9 cellular contexts compared by ENCODE assay signal in genomic region chr7:129367700-129368388, GRCh38.
DNase-seq lines count a peak whose midpoint lies in the region; ATAC-seq and TF ChIP-seq lines count a peak whose summit lies in the region.
"Had no signal": no experiment of that assay in that cellular context is flagged by ENCODE, and none has a peak within 500 bp of the region (broad histone marks: within the 10 kb centered on the region; RNA-seq: fewer than 3 reads in every experiment).

No MANE protein-coding gene starts in this region.

- H3K4me1 ChIP-seq in endodermal cell (ENCODE audit: control insufficient read depth, insufficient read depth, low read length), result peaks cover 4% of the 10 kb centered on the region
- peaks cover 13% of the 10 kb centered on the region for H3K4me1 ChIP-seq in mesodermal cell (ENCODE audit: control insufficient read depth, insufficient read depth, low read length, poor library complexity, severe bottlenecking)

- H3K9me3 ChIP-seq in endodermal cell (ENCODE audit: control insufficient read depth, low read length) (no peaks in the 10 kb centered on the region), mesodermal cell (ENCODE audit: control insufficient read depth, low read length) (no peaks in the 10 kb centered on the region)

- peak overlapping the region; percentile 58 to 85 for H3K4me3 Mint-ChIP-seq in CD14-positive monocyte
- peak overlapping the region; percentile 70 for H3K4me3 Mint-ChIP-seq in activated CD8-positive, alpha-beta memory T cell treated with anti-CD3 and anti-CD28 coated beads, Interleukin-2, amount 10 ng/mL, durations not matched to agents 7 days and 5 days
- H3K4me3 Mint-ChIP-seq in endodermal cell, result peak overlapping the region; percentile 2
- H3K4me3 Mint-ChIP-seq: activated naive CD4-positive, alpha-beta T cell treated with anti-CD3 and anti-CD28 coated beads, Interleukin-2, amount 50 U/mL, for 24 hours had no signal

- H3K36me3 ChIP-seq in endodermal cell (ENCODE audit: control insufficient read depth, insufficient read depth, low read length) (no peaks in the 10 kb centered on the region), mesodermal cell (ENCODE audit: control insufficient read depth, insufficient read depth, low read length) (no peaks in the 10 kb centered on the region)

- CTCF ChIA-PET in activated CD8-positive, alpha-beta memory T cell treated with anti-CD3 and anti-CD28 coated beads, Interleukin-2, amount 10 ng/mL, durations not matched to agents 7 days and 5 days (lab: Charles Lee), result interaction anchor here (0.6 to 5.2 kb wide), 57 partner anchors 9 to 643 kb away, joined by 3 to 90 read pairs (median 4); partner anchors contain the start of genes NRF1 and STRIP2

- H3K27ac ChIP-seq in endodermal cell (ENCODE audit: low read depth, low read length), result no peak overlapping the region
- peak overlapping the region; percentile 37 for H3K27ac ChIP-seq in mesodermal cell (ENCODE audit: low read depth, low read length, severe bottlenecking)

- peak; percentile 68 for ATAC-seq in GM19395 (IDR thresholded peaks at IDR 0.05; ENCODE audit: unreplicated experiment)
- peak; percentile 62 for ATAC-seq in HG03521 (IDR thresholded peaks at IDR 0.05; ENCODE audit: unreplicated experiment)
- ATAC-seq in activated CD8-positive, alpha-beta memory T cell treated with anti-CD3 and anti-CD28 coated beads, Interleukin-2, amount 10 ng/mL, durations not matched to agents 7 days and 5 days, result peak; percentile 83

- no peaks in the 10 kb centered on the region for H3K27me3 ChIP-seq in endodermal cell (ENCODE audit: control insufficient read depth, insufficient read depth, low read length, poor library complexity, severe bottlenecking)

- H3K4me3 ChIP-seq in endodermal cell (ENCODE audit: low read length) (no peak overlapping the region), mesodermal cell (ENCODE audit: extremely low read depth, insufficient read depth, low read length, poor library complexity, severe bottlenecking) (no peak overlapping the region)

- H3K4me1 Mint-ChIP-seq in CD14-positive monocyte (peaks cover 27% of the 10 kb centered on the region), endodermal cell (peaks cover 27% of the 10 kb centered on the region)
- peaks cover 40% of the 10 kb centered on the region for H3K4me1 Mint-ChIP-seq in activated CD8-positive, alpha-beta memory T cell treated with anti-CD3 and anti-CD28 coated beads, Interleukin-2, amount 10 ng/mL, durations not matched to agents 7 days and 5 days

- H3K27me3 Mint-ChIP-seq in CD14-positive monocyte (ENCODE audit: low read depth in 3 of 3) (no peaks in the 10 kb centered on the region), endodermal cell (ENCODE audit: insufficient read depth) (no peaks in the 10 kb centered on the region)
- H3K27me3 Mint-ChIP-seq in activated CD8-positive, alpha-beta memory T cell treated with anti-CD3 and anti-CD28 coated beads, Interleukin-2, amount 10 ng/mL, durations not matched to agents 7 days and 5 days, result no peaks in the 10 kb centered on the region
- H3K27me3 Mint-ChIP-seq: activated naive CD4-positive, alpha-beta T cell treated with anti-CD3 and anti-CD28 coated beads, Interleukin-2, amount 50 U/mL, for 24 hours had no signal

- H3K27ac Mint-ChIP-seq in CD14-positive monocyte (peak overlapping the region; percentile 62 to 91 (median 84)), endodermal cell (peak overlapping the region; percentile 57)
- peak overlapping the region; percentile 87 for H3K27ac Mint-ChIP-seq in activated CD8-positive, alpha-beta memory T cell treated with anti-CD3 and anti-CD28 coated beads, Interleukin-2, amount 10 ng/mL, durations not matched to agents 7 days and 5 days
- H3K27ac Mint-ChIP-seq: activated naive CD4-positive, alpha-beta T cell treated with anti-CD3 and anti-CD28 coated beads, Interleukin-2, amount 50 U/mL, for 24 hours had no signal

- TF ChIP-seq CTCF in CD14-positive monocyte (IDR thresholded peaks at IDR 0.05), result peak; percentile 95
- peak; percentile 96 for TF ChIP-seq CTCF in endodermal cell (conservative IDR thresholded peaks at IDR 0.05)

- H3K36me3 Mint-ChIP-seq in CD14-positive monocyte (peaks cover 3 to 5% of the 10 kb centered on the region in 2 donors), endodermal cell (ENCODE audit: low read depth) (no peaks in the 10 kb centered on the region)
- H3K36me3 Mint-ChIP-seq in activated CD8-positive, alpha-beta memory T cell treated with anti-CD3 and anti-CD28 coated beads, Interleukin-2, amount 10 ng/mL, durations not matched to agents 7 days and 5 days, result no peaks in the 10 kb centered on the region
- H3K36me3 Mint-ChIP-seq: activated naive CD4-positive, alpha-beta T cell treated with anti-CD3 and anti-CD28 coated beads, Interleukin-2, amount 50 U/mL, for 24 hours had no signal

- no peak overlapping the region for H3K9ac ChIP-seq in endodermal cell (ENCODE audit: extremely low read depth, low read length, poor library complexity, severe bottlenecking)

- 30 to 34% methylated on average over 11 of the region's 11 CpGs for WGBS in endodermal cell (ENCODE audit: insufficient coverage in 1 of 2, insufficient read length in 1 of 2), 2 experiments
- WGBS in mesodermal cell (ENCODE audit: insufficient coverage in 2 of 2), 2 experiments, result 36 to 48% methylated on average over 4 to 9 of the region's 11 CpGs

- H3K9me3 Mint-ChIP-seq in CD14-positive monocyte (no peaks in the 10 kb centered on the region), endodermal cell (no peaks in the 10 kb centered on the region)
- H3K9me3 Mint-ChIP-seq in activated CD8-positive, alpha-beta memory T cell treated with anti-CD3 and anti-CD28 coated beads, Interleukin-2, amount 10 ng/mL, durations not matched to agents 7 days and 5 days (ENCODE audit: low read depth), result no peaks in the 10 kb centered on the region
- H3K9me3 Mint-ChIP-seq: activated naive CD4-positive, alpha-beta T cell treated with anti-CD3 and anti-CD28 coated beads, Interleukin-2, amount 50 U/mL, for 24 hours had no signal

- DNase-seq in CD14-positive monocyte (ENCODE audit: low spot score) (peak; percentile 56), NOMO-1 treated with DMSO at 0.1 percent for 48 hours (lab: John Stamatoyannopoulos, UW; ENCODE audit: unreplicated experiment) (peak; percentile 61), endodermal cell (peak; percentile 95)
- peak; percentile 88 for DNase-seq in activated CD8-positive, alpha-beta memory T cell treated with anti-CD3 and anti-CD28 coated beads, Interleukin-2, amount 10 ng/mL, durations not matched to agents 7 days and 5 days
- peak; percentile 48 for DNase-seq in stimulated activated CD8-positive, alpha-beta memory T cell treated with anti-CD3 and anti-CD28 coated beads, Interleukin-15, amount 100 ng/mL, for 24 hours (ENCODE audit: low read depth)

- intact Hi-C loops in CD14-positive monocyte (cut with micrococcal nuclease), result loop anchor here (1.0 to 2.0 kb wide), 3 partner anchors 103 to 277 kb away; no protein-coding TSS in a partner anchor

Comparison
In these comparisons a context has a peak if more than half of its experiments do, and no peak if none do; other contexts are left out.
1. H3K4me3 Mint-ChIP-seq: peak in every context shown above with its lines; median percentile 72 in CD14-positive monocyte; 70 in activated CD8-positive, alpha-beta memory T cell treated with anti-CD3 and anti-CD28 coated beads, Interleukin-2, amount 10 ng/mL, durations not matched to agents 7 days and 5 days; 2 in endodermal cell.